ENCODE assay signal across 8 cellular contexts in the genomic region with DNA sequence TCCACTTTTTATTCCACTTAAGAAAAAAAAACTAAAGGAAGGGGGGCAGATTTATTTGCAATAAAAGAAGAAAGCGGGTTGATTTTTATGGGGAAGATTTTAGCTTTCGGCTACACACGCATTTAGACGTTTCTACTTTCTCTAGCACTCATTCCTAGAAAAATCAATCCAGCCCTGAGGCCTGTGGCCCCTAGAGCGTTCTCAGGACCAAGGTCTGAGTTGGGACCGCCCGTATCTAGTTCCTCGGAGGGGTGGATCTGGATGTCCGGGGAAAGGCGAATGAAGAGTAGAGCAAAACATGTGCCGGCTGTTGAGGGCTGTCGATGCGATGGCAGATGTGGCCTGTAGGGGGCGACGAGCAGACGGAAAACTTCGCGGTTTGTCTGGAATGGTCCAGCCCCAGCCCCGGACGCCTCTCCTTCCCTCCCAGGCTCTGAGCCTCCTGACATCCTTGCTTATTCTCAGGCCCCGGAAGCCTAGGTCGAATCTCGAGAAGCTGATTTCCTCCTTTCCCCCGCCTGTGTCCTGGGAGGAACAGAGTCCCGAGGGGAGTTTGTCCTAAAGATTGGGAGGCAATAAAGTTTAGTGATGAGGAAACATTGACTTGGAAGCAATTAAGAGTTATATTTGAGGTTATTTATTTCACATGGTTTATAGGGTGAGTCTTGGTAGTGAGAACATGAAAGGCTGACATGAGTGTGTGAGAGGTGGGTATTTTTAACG. TPM values are rescaled to one million over a fixed set of nuclear protein-coding genes. Genes with fewer than 3 reads are reported as not detected.
DNase-seq lines count a peak whose midpoint lies in the region; ATAC-seq and TF ChIP-seq lines count a peak whose summit lies in the region.
"Had no signal": no experiment of that assay in that cellular context is flagged by ENCODE, and none has a peak within 500 bp of the region (broad histone marks: within the 10 kb centered on the region; RNA-seq: fewer than 3 reads in every experiment).

No MANE protein-coding gene starts in this region.

- H3K36me3 ChIP-seq in fibroblast of lung (ENCODE audit: control insufficient read depth, insufficient read depth, low read length) = no peaks in the 10 kb centered on the region
- H3K36me3 ChIP-seq: suprapubic skin had no signal

- no peaks in the 10 kb centered on the region for H3K36me3 Mint-ChIP-seq in nephron progenitor cell (ENCODE audit: low read depth)

- H2AFZ ChIP-seq in fibroblast of lung (ENCODE audit: low read length) = no peak overlapping the region

- H3K4me2 ChIP-seq in fibroblast of lung (ENCODE audit: extremely low read depth, insufficient read depth, low read length) = peak overlapping the region; percentile 54

- H3K27ac Mint-ChIP-seq in nephron progenitor cell = no peak overlapping the region

- H4K20me1 ChIP-seq in fibroblast of lung (ENCODE audit: control insufficient read depth, extremely low read depth, insufficient read depth, low read length) = no peaks in the 10 kb centered on the region

- H3K79me2 ChIP-seq in fibroblast of lung (ENCODE audit: control insufficient read depth, insufficient read depth, low read length) = no peaks in the 10 kb centered on the region

- H3K9me3 Mint-ChIP-seq in nephron progenitor cell = peaks cover 3% of the 10 kb centered on the region

- H3K4me3 ChIP-seq in NB4 (ENCODE audit: low read depth, low read length) (no peak overlapping the region), fibroblast of lung (replicated peaks in 1 of 4; ENCODE audit: control extremely low read depth in 1 of 4, insufficient read depth in 1 of 4, low read depth in 3 of 4, low read length in 4 of 4) (no peak overlapping the region)
- H3K4me3 ChIP-seq: suprapubic skin had no signal

- H3K9ac ChIP-seq in fibroblast of lung (ENCODE audit: insufficient read depth, low read length) = no peak overlapping the region

- TF ChIP-seq CTCF in NB4 (IDR thresholded peaks at IDR 0.05; ENCODE audit: low read depth, low read length) (peak; percentile 63), VCaP (conservative IDR thresholded peaks at IDR 0.05) (peak; percentile 90), fibroblast of lung (conservative IDR thresholded peaks at IDR 0.05 in 1 of 2, IDR thresholded peaks at IDR 0.05 in 1 of 2; ENCODE audit: low read depth in 1 of 2, low read length in 2 of 2) (peak; percentile 62 to 90), nephron progenitor cell (IDR thresholded peaks at IDR 0.05) (peak; percentile 81)

- H3K4me1 ChIP-seq in fibroblast of lung (ENCODE audit: control insufficient read depth, extremely low read depth, insufficient read depth, low read length) = peaks cover 2% of the 10 kb centered on the region

- TF ChIP-seq POLR2A in NB4 (IDR thresholded peaks at IDR 0.05; ENCODE audit: extremely low read depth, insufficient read length) = no peak

- H3K4me1 Mint-ChIP-seq in nephron progenitor cell = peaks cover 18% of the 10 kb centered on the region

- no peak overlapping the region for H3K27ac ChIP-seq in VCaP
- H3K27ac ChIP-seq in fibroblast of lung (ENCODE audit: insufficient read depth, low read length) = no peak overlapping the region
- H3K27ac ChIP-seq: suprapubic skin had no signal

- H3K9me3 ChIP-seq in fibroblast of lung (ENCODE audit: control insufficient read depth, insufficient read depth, low read depth, low read length) = no peaks in the 10 kb centered on the region
- H3K9me3 ChIP-seq: suprapubic skin had no signal

- ATAC-seq in GM21515 (IDR thresholded peaks at IDR 0.05; ENCODE audit: unreplicated experiment) (peak; percentile 63), GM21390 (IDR thresholded peaks at IDR 0.05; ENCODE audit: unreplicated experiment) (no peak)

- peak; percentile 6 for DNase-seq in DMS79 (lab: John Stamatoyannopoulos, UW)
- peak; percentile 68 for DNase-seq in NB4 (ENCODE audit: low read depth)
- peak; percentile 30 to 75 for DNase-seq in fibroblast of lung (ENCODE audit: low read depth in 2 of 2)
- peak; percentile 85 for DNase-seq in nephron progenitor cell

- peaks cover 95% of the 10 kb centered on the region for H3K27me3 Mint-ChIP-seq in nephron progenitor cell (ENCODE audit: low read depth, poor library complexity)

- peaks cover 89% of the 10 kb centered on the region for H3K27me3 ChIP-seq in fibroblast of lung (ENCODE audit: control insufficient read depth, insufficient read depth, low read length)

- peak overlapping the region; percentile 47 for H3K4me3 Mint-ChIP-seq in nephron progenitor cell

RNA-seq across cellular contexts. Expression of a gene that starts 5.2 kb away (rescaled TPM):
- total RNA-seq in fibroblast of lung = not detected in 2 replicates
- not detected in 2 replicates for polyA plus RNA-seq in fibroblast of lung
- polyA plus RNA-seq in fibroblast of lung (2012) = not detected in 2 replicates
- polyA minus RNA-seq in fibroblast of lung (ENCODE audit: low replicate concordance) = not detected in 2 replicates

RNA-seq across cellular contexts. Expression of a gene that starts 39.8 kb away (rescaled TPM):
- total RNA-seq in fibroblast of lung = 11.8 and 15.9 TPM in 2 replicates
- polyA plus RNA-seq in fibroblast of lung = 12.5 and 13.1 TPM in 2 replicates
- 6.8 and 7.6 TPM in 2 replicates for polyA plus RNA-seq in fibroblast of lung (2012)
- 0.44 TPM in 1 of 2 replicates, not detected in the other for polyA minus RNA-seq in fibroblast of lung (ENCODE audit: low replicate concordance)

Comparison
In these comparisons a context has a peak if more than half of its experiments do, and no peak if none do; other contexts are left out.
1. DNase-seq: peak in every context shown above with its lines; median percentile 85 in nephron progenitor cell; 68 in NB4; 52 in fibroblast of lung; 6 in DMS79.